In genomic region chr11:108199446-108200321, GRCh38 we compare ENCODE assay signal across 8 cellular contexts. TPM values are rescaled to one million over a fixed set of nuclear protein-coding genes. Genes with fewer than 3 reads are reported as not detected.
A peak's percentile ranks its signal among the peaks of the same experiment; 100 is the strongest.
DNase-seq lines count a peak whose midpoint lies in the region; ATAC-seq and TF ChIP-seq lines count a peak whose summit lies in the region.

No MANE protein-coding gene starts in this region.

- peaks cover 2% of the 10 kb centered on the region for H3K36me3 Mint-ChIP-seq in natural killer cell

- no peaks in the 10 kb centered on the region for H3K27me3 Mint-ChIP-seq in natural killer cell (ENCODE audit: low read depth in 2 of 2)

- no peak overlapping the region for H3K4me3 Mint-ChIP-seq in natural killer cell

- intact Hi-C loops in natural killer cell (cut with micrococcal nuclease) = no loop called here

- ATAC-seq in GM21737 (IDR thresholded peaks at IDR 0.05; ENCODE audit: unreplicated experiment) = peak; percentile 70
- ATAC-seq in natural killer cell = peak; percentile 24 to 76 (median 48)

- peaks cover 0 to under 1% of the 10 kb centered on the region in 2 donors for H3K9me3 Mint-ChIP-seq in natural killer cell

- peaks cover 39 to 45% of the 10 kb centered on the region in 2 donors for H3K4me1 Mint-ChIP-seq in natural killer cell

- TF ChIP-seq CTCF in natural killer cell (IDR thresholded peaks at IDR 0.05) = no peak

- peak; percentile 80 for DNase-seq in GF-D8 (lab: John Stamatoyannopoulos, UW)
- DNase-seq in MV-4-11 (lab: John Stamatoyannopoulos, UW) = peak; percentile 41
- peak; percentile 16 for DNase-seq in activated naive CD8-positive, alpha-beta T cell treated with anti-CD3 and anti-CD28 coated beads, Interleukin-2, amount 50 U/mL, for 16 hours (ENCODE audit: low read depth, low spot score)
- DNase-seq in natural killer cell = no peak
- DNase-seq in NCI-H2029 (lab: John Stamatoyannopoulos, UW) = no peak
- DNase-seq in hepatic stellate cell (ENCODE audit: low spot score) = no peak
- DNase-seq in DMS 273 (lab: John Stamatoyannopoulos, UW; ENCODE audit: unreplicated experiment) = no peak

- H3K27ac Mint-ChIP-seq in natural killer cell = peak overlapping the region; percentile 65 to 76

RNA-seq across cellular contexts. Expression of gene NPAT, which starts 22.8 kb away (rescaled TPM):
- total RNA-seq in natural killer cell = 10 to 100 TPM; 34.8 to 42.6 (median 36.1) TPM

RNA-seq across cellular contexts. Expression of gene ATM, which starts 23.2 kb away (rescaled TPM):
- total RNA-seq in natural killer cell = 100 to 1,000 TPM; 502 to 568 (median 539) TPM

Comparison
In these comparisons a context has a peak if more than half of its experiments do, and no peak if none do; other contexts are left out.
1. DNase-seq: peak in GF-D8 (single experiment), MV-4-11 (single experiment) and activated naive CD8-positive, alpha-beta T cell treated with anti-CD3 and anti-CD28 coated beads, Interleukin-2, amount 50 U/mL, for 16 hours (single experiment); none in natural killer cell (single experiment), NCI-H2029 (single experiment), hepatic stellate cell (single experiment) and DMS 273 (single experiment).